8 cellular contexts compared by ENCODE assay signal in genomic region chr6:3748208-3748701, GRCh38. TPM values are rescaled to one million over a fixed set of nuclear protein-coding genes. Genes with fewer than 3 reads are reported as not detected.
DNase-seq lines count a peak whose midpoint lies in the region; ATAC-seq, FAIRE-seq and TF ChIP-seq lines count a peak whose summit lies in the region.

No MANE protein-coding gene starts in this region.

- H3K4me1 Mint-ChIP-seq in stimulated activated memory B cell treated with anti-CD40 and anti-IgM and Interleukin-4, amounts not matched to agents 10 μg/mL and 1 μg/mL and 100 μg/mL, for 72 hours: peaks cover 65% of the 10 kb centered on the region

- peaks cover 41% of the 10 kb centered on the region for H4K20me1 ChIP-seq in HepG2 (ENCODE audit: insufficient read depth, low read length)

- POLR2A ChIA-PET in HepG2 (lab: Yijun Ruan, JAX): interaction anchor here (0.6 to 3.3 kb wide), 9 partner anchors 9 to 190 kb away, joined by 3 to 37 read pairs (median 19); no protein-coding TSS in a partner anchor

- peak overlapping the region; percentile 81 for H3K27ac Mint-ChIP-seq in stimulated activated memory B cell treated with anti-CD40 and anti-IgM and Interleukin-4, amounts not matched to agents 10 μg/mL and 1 μg/mL and 100 μg/mL, for 72 hours

- peaks cover 77% of the 10 kb centered on the region for H3K4me1 ChIP-seq in HepG2 (ENCODE audit: insufficient read depth, low read length)

- peak overlapping the region; percentile 37 for H3K9ac ChIP-seq in HepG2 (ENCODE audit: insufficient read depth, low read depth, low read length)

- H3K36me3 ChIP-seq in HepG2 (replicated peaks in 1 of 2; ENCODE audit: control insufficient read depth in 1 of 2, insufficient read depth in 2 of 2, low read length in 2 of 2): peaks cover 7 to 20% of the 10 kb centered on the region in 2 experiments; a peak in 3 of 5 replicates

- ATAC-seq in HepG2 (peak; percentile 72), HG03342 (IDR thresholded peaks at IDR 0.05; ENCODE audit: unreplicated experiment) (no peak), GM19395 (IDR thresholded peaks at IDR 0.05; ENCODE audit: unreplicated experiment) (no peak)
- ATAC-seq in stimulated activated memory B cell treated with anti-CD40 and anti-IgM and Interleukin-4, amounts not matched to agents 10 μg/mL and 1 μg/mL and 100 μg/mL, for 72 hours: no peak

- no peaks in the 10 kb centered on the region for H3K27me3 Mint-ChIP-seq in stimulated activated memory B cell treated with anti-CD40 and anti-IgM and Interleukin-4, amounts not matched to agents 10 μg/mL and 1 μg/mL and 100 μg/mL, for 72 hours

- H3K27me3 ChIP-seq in HepG2 (ENCODE audit: control insufficient read depth in 1 of 2, insufficient read depth in 2 of 2, low read length in 2 of 2): no peaks in the 10 kb centered on the region

- peak; percentile 96 for TF ChIP-seq RAD21 in HepG2 (CRISPR knock-in tag; IDR thresholded peaks at IDR 0.05)

- TF ChIP-seq CTCF in HepG2 (CRISPR knock-in tag; IDR thresholded peaks at IDR 0.05): peak; percentile 98

- intact Hi-C loops in HepG2 (cut with micrococcal nuclease; ENCODE audit: unreplicated experiment): loop anchor here (1.0 to 2.0 kb wide), 4 partner anchors 41 to 164 kb away; no protein-coding TSS in a partner anchor

- no peak for TF ChIP-seq EP300 in HepG2 (IDR thresholded peaks at IDR 0.05; ENCODE audit: low read depth in 2 of 2, low read length in 2 of 2)
- no peak for TF ChIP-seq EP300 in HepG2 (CRISPR knock-in tag; IDR thresholded peaks at IDR 0.05; ENCODE audit: borderline replicate concordance)

- no TSS peak for BruUV-seq in HepG2 (replicated peaks; lab: Mats Ljungman, UMichigan)

- peaks cover 26% of the 10 kb centered on the region for H3K36me3 Mint-ChIP-seq in stimulated activated memory B cell treated with anti-CD40 and anti-IgM and Interleukin-4, amounts not matched to agents 10 μg/mL and 1 μg/mL and 100 μg/mL, for 72 hours

- no peak overlapping the region for H2AFZ ChIP-seq in HepG2 (ENCODE audit: low read length)

- peak overlapping the region; percentile 93 for H3K4me2 ChIP-seq in HepG2 (ENCODE audit: low read depth, low read length)

- DNase-seq in GDM1 (lab: John Stamatoyannopoulos, UW): peak; percentile 44
- peak; percentile 94 for DNase-seq in HuH-7 (ENCODE audit: low spot score)
- DNase-seq in SKM-1 (lab: John Stamatoyannopoulos, UW; ENCODE audit: unreplicated experiment): peak; percentile 46
- DNase-seq in HepG2 (ENCODE audit: low spot score): peak; percentile 85

- H3K27ac ChIP-seq in cingulate gyrus (ENCODE audit: low read depth, low read length): peak overlapping the region; percentile 21
- H3K27ac ChIP-seq in HepG2 (ENCODE audit: extremely low read length, insufficient read depth, low read length): peak overlapping the region; percentile 78

- peak overlapping the region in 1 of 3 experiments; percentile 81; a peak in 2 of 6 replicates for H3K4me3 ChIP-seq in HepG2 (replicated peaks in 1 of 3; ENCODE audit: insufficient read depth in 1 of 3, low read depth in 2 of 3, low read length in 3 of 3)

- in situ Hi-C loops in HepG2 (cut with HindIII; ENCODE audit: extremely low pct_ligation_motif_present, low pct_unique_long_range_greater_than_20kb): loop anchor here (5.0 kb wide), 2 partner anchors 79 to 139 kb away; no protein-coding TSS in a partner anchor

- H3K79me2 ChIP-seq in HepG2 (ENCODE audit: insufficient read depth, low read length): peaks cover 69% of the 10 kb centered on the region

- CTCF ChIA-PET in HepG2 (lab: Yijun Ruan, JAX; ENCODE audit: low intra/inter-chr PET ratio, low total read pairs): interaction anchor here (0.7 to 2.3 kb wide), 11 partner anchors 29 to 260 kb away, joined by 3 to 17 read pairs (median 8); partner anchors contain the start of gene FAM50B

- 31% methylated on average over 9 of the region's 10 CpGs for WGBS in HepG2 (ENCODE audit: low lambda C conversion rate)

- peak in 1 of 2 experiments; percentile 57; a peak in 1 of 4 replicates for TF ChIP-seq POLR2A in HepG2 (IDR thresholded peaks at IDR 0.05; ENCODE audit: insufficient read depth in 1 of 2, low read depth in 2 of 2, low read length in 2 of 2)

- H3K9me3 ChIP-seq in HepG2 (ENCODE audit: low read length): no peaks in the 10 kb centered on the region

- no peaks in the 10 kb centered on the region for H3K9me3 Mint-ChIP-seq in stimulated activated memory B cell treated with anti-CD40 and anti-IgM and Interleukin-4, amounts not matched to agents 10 μg/mL and 1 μg/mL and 100 μg/mL, for 72 hours

- peak; percentile 98 for FAIRE-seq in HepG2 (lab: Jason Lieb, UNC)

- peak overlapping the region; percentile 44 for H3K4me3 Mint-ChIP-seq in stimulated activated memory B cell treated with anti-CD40 and anti-IgM and Interleukin-4, amounts not matched to agents 10 μg/mL and 1 μg/mL and 100 μg/mL, for 72 hours

TF ChIP-seq in HepG2, 621 proteins besides CTCF, POLR2A, EP300 and RAD21 (continues in another document):
- peak; percentile 49; the same call in 1 of the 2 replicates for TF ChIP-seq ZNF766 (CRISPR knock-in tag; IDR thresholded peaks at IDR 0.05; ENCODE audit: borderline replicate concordance)
- TF ChIP-seq ZNF558 (CRISPR knock-in tag; IDR thresholded peaks at IDR 0.05; ENCODE audit: borderline replicate concordance): no peak
- no peak for TF ChIP-seq AFF4 (CRISPR knock-in tag; IDR thresholded peaks at IDR 0.05)
- TF ChIP-seq NR2F1 (CRISPR knock-in tag; IDR thresholded peaks at IDR 0.05): peak; percentile 22 to 54; a peak in 2 of 4 replicates
- 0 out of 2 replicates have a peak, but pooled peaks have one; percentile 45 for TF ChIP-seq CSRNP2 (CRISPR knock-in tag; conservative IDR thresholded peaks at IDR 0.05; ENCODE audit: low read depth)

RNA-seq across cellular contexts. Expression of gene PXDC1, which starts 3.3 kb away (rescaled TPM):
- 28.6 and 32.4 TPM in 2 replicates for total RNA-seq in HepG2 (2016; rRNA removed; fragmentation: Illumina TruSeq; extraction: Trizol)
- total RNA-seq in HepG2 (2016; cell fraction: cytosol; rRNA removed; fragmentation: Illumina TruSeq; extraction: Trizol; ENCODE audit: low read depth): 21.2 and 24.5 TPM in 2 replicates
- total RNA-seq in HepG2 (2016; cell fraction: insoluble cytoplasmic fraction; rRNA removed; fragmentation: Illumina TruSeq; extraction: Trizol): 22.4 and 30.7 TPM in 2 replicates
- 51.6 and 61.1 TPM in 2 replicates for total RNA-seq in HepG2 (2016; cell fraction: membrane; rRNA removed; fragmentation: Illumina TruSeq; extraction: Trizol)
- 21.9 and 23.1 TPM in 2 replicates for total RNA-seq in HepG2 (2016; cell fraction: nucleus; rRNA removed; fragmentation: Illumina TruSeq; extraction: Trizol)
- polyA plus RNA-seq in HepG2 (2011; rRNA removed): 34.7 and 36.2 TPM in 2 replicates
- polyA plus RNA-seq in HepG2 (2011; cell fraction: cytosol; rRNA removed): 22.9 and 28.7 TPM in 2 replicates
- 25.6 and 30.8 TPM in 2 replicates for polyA plus RNA-seq in HepG2 (2011; cell fraction: nucleus; rRNA removed)
- polyA plus RNA-seq in HepG2 (2012): 41.2 and 50.7 TPM in 2 replicates
- 23.8 and 29.3 TPM in 2 replicates for polyA plus RNA-seq in HepG2 (2016; cell fraction: cytosol; fragmentation: Illumina TruSeq; extraction: Trizol; ENCODE audit: low read depth)
- polyA plus RNA-seq in HepG2 (2016; cell fraction: insoluble cytoplasmic fraction; fragmentation: Illumina TruSeq; extraction: Trizol; ENCODE audit: low read depth): 31.8 and 38.3 TPM in 2 replicates
- polyA plus RNA-seq in HepG2 (2016; cell fraction: membrane; fragmentation: Illumina TruSeq; extraction: Trizol; ENCODE audit: low read depth): 53.7 and 59.4 TPM in 2 replicates
- 39.1 and 43.2 TPM in 2 replicates for polyA plus RNA-seq in HepG2 (2016; cell fraction: nucleus; fragmentation: Illumina TruSeq; extraction: Trizol; ENCODE audit: insufficient read depth, low read depth)
- 3.0 and 49.7 TPM in 2 replicates for polyA minus RNA-seq in HepG2 (2011; rRNA and poly(A)+ RNA removed; ENCODE audit: low replicate concordance)
- 24.8 and 27.3 TPM in 2 replicates for polyA minus RNA-seq in HepG2 (2011; cell fraction: cytosol; rRNA and poly(A)+ RNA removed)
- 11.2 and 12.4 TPM in 2 replicates for polyA minus RNA-seq in HepG2 (2011; cell fraction: nucleus; rRNA and poly(A)+ RNA removed)

Comparison
In these comparisons a context has a peak if more than half of its experiments do, and no peak if none do; other contexts are left out.
1. DNase-seq: peak in every context shown above with its lines; median percentile 94 in HuH-7; 85 in HepG2; 46 in SKM-1; 44 in GDM1.